28 cellular contexts compared by ENCODE assay signal in genomic region chr10:121904888-121905287, GRCh38.
"Had no signal": no experiment of that assay in that cellular context is flagged by ENCODE, and none has a peak within 500 bp of the region (broad histone marks: within the 10 kb centered on the region; RNA-seq: fewer than 3 reads in every experiment).

No MANE protein-coding gene starts in this region.

- H3K4me3 Mint-ChIP-seq: activated CD4-positive, alpha-beta memory T cell treated with anti-CD3 and anti-CD28 coated beads, Interleukin-2, amount 10 ng/mL, durations not matched to agents 7 days and 5 days; activated CD4-positive, alpha-beta T cell treated with anti-CD3 and anti-CD28 coated beads, Interleukin-2, amount 10 ng/mL, durations not matched to agents 7 days and 5 days; activated naive CD4-positive, alpha-beta T cell treated with anti-CD3 and anti-CD28 coated beads, Interleukin-2, amount 10 ng/mL, durations not matched to agents 7 days and 5 days; activated naive CD8-positive, alpha-beta T cell treated with anti-CD3 and anti-CD28 coated beads, Interleukin-2, amount 10 ng/mL, durations not matched to agents 7 days and 5 days; activated T-cell treated with anti-CD3 and anti-CD28 coated beads, Interleukin-2, amount 50 U/mL, for 24 hours; natural killer cell; WTC11 had no signal

- H3K27ac ChIP-seq: esophagus squamous epithelium, spleen, transverse colon had no signal

- H3K27me3 ChIP-seq: esophagus squamous epithelium, spleen, transverse colon had no signal

- FAIRE-seq: astrocyte, colon, frontal cortex, keratinocyte had no signal

- H3K27ac Mint-ChIP-seq: activated CD4-positive, alpha-beta memory T cell treated with anti-CD3 and anti-CD28 coated beads, Interleukin-2, amount 10 ng/mL, durations not matched to agents 7 days and 5 days; activated CD4-positive, alpha-beta T cell treated with anti-CD3 and anti-CD28 coated beads, Interleukin-2, amount 10 ng/mL, durations not matched to agents 7 days and 5 days; activated naive CD4-positive, alpha-beta T cell treated with anti-CD3 and anti-CD28 coated beads, Interleukin-2, amount 10 ng/mL, durations not matched to agents 7 days and 5 days; activated naive CD8-positive, alpha-beta T cell treated with anti-CD3 and anti-CD28 coated beads, Interleukin-2, amount 10 ng/mL, durations not matched to agents 7 days and 5 days; activated T-cell treated with anti-CD3 and anti-CD28 coated beads, Interleukin-2, amount 50 U/mL, for 24 hours; natural killer cell had no signal

- H3K4me3 ChIP-seq: esophagus squamous epithelium, lung, spleen, transverse colon had no signal

- H3K4me1 Mint-ChIP-seq: activated CD4-positive, alpha-beta T cell treated with anti-CD3 and anti-CD28 coated beads, Interleukin-2, amount 10 ng/mL, durations not matched to agents 7 days and 5 days; activated naive CD4-positive, alpha-beta T cell treated with anti-CD3 and anti-CD28 coated beads, Interleukin-2, amount 10 ng/mL, durations not matched to agents 7 days and 5 days had no signal

- H3K27me3 Mint-ChIP-seq: activated CD4-positive, alpha-beta memory T cell treated with anti-CD3 and anti-CD28 coated beads, Interleukin-2, amount 10 ng/mL, durations not matched to agents 7 days and 5 days; activated CD4-positive, alpha-beta T cell treated with anti-CD3 and anti-CD28 coated beads, Interleukin-2, amount 10 ng/mL, durations not matched to agents 7 days and 5 days; activated naive CD4-positive, alpha-beta T cell treated with anti-CD3 and anti-CD28 coated beads, Interleukin-2, amount 10 ng/mL, durations not matched to agents 7 days and 5 days; activated naive CD8-positive, alpha-beta T cell treated with anti-CD3 and anti-CD28 coated beads, Interleukin-2, amount 10 ng/mL, durations not matched to agents 7 days and 5 days; activated T-cell treated with anti-CD3 and anti-CD28 coated beads, Interleukin-2, amount 50 U/mL, for 24 hours; progenitor cell of endocrine pancreas had no signal

- H3K9me3 Mint-ChIP-seq: activated CD4-positive, alpha-beta memory T cell treated with anti-CD3 and anti-CD28 coated beads, Interleukin-2, amount 10 ng/mL, durations not matched to agents 7 days and 5 days; activated CD4-positive, alpha-beta T cell treated with anti-CD3 and anti-CD28 coated beads, Interleukin-2, amount 10 ng/mL, durations not matched to agents 7 days and 5 days; activated naive CD4-positive, alpha-beta T cell treated with anti-CD3 and anti-CD28 coated beads, Interleukin-2, amount 10 ng/mL, durations not matched to agents 7 days and 5 days; activated naive CD8-positive, alpha-beta T cell treated with anti-CD3 and anti-CD28 coated beads, Interleukin-2, amount 10 ng/mL, durations not matched to agents 7 days and 5 days; activated T-cell treated with anti-CD3 and anti-CD28 coated beads, Interleukin-2, amount 50 U/mL, for 24 hours; natural killer cell; WTC11 had no signal

- H3K9me3 ChIP-seq: esophagus squamous epithelium, spleen, transverse colon had no signal

- DNase-seq: activated CD4-positive, alpha-beta memory T cell treated with anti-CD3 and anti-CD28 coated beads, Interleukin-2, amount 10 ng/mL, durations not matched to agents 7 days and 5 days; activated CD4-positive, alpha-beta T cell treated with anti-CD3 and anti-CD28 coated beads for 1 hour; activated CD4-positive, alpha-beta T cell treated with anti-CD3 and anti-CD28 coated beads, Interleukin-2, amount 10 ng/mL, durations not matched to agents 7 days and 5 days; activated CD8-positive, alpha-beta memory T cell treated with anti-CD3 and anti-CD28 coated beads, Interleukin-2, amount 50 U/mL, for 48 hours; activated gamma-delta T cell; activated naive CD4-positive, alpha-beta T cell treated with anti-CD3 and anti-CD28 coated beads, Interleukin-2, amount 10 ng/mL, durations not matched to agents 7 days and 5 days; activated naive CD8-positive, alpha-beta T cell treated with anti-CD3 and anti-CD28 coated beads, Interleukin-2, amount 10 ng/mL, durations not matched to agents 7 days and 5 days; activated T-cell treated with anti-CD3 and anti-CD28 coated beads, Interleukin-2, amount 50 U/mL, for 24 hours; amniotic stem cell; dermis blood vessel endothelial cell; effector CD4-positive, alpha-beta T cell; esophagus squamous epithelium; glutamatergic neuron; hippocampal formation; left cardiac atrium; mesendoderm; natural killer cell; spleen; stimulated activated naive CD4-positive, alpha-beta T cell; T-helper 2 cell; transverse colon had no signal

- ATAC-seq: natural killer cell, WTC11 had no signal
